ENCODE assay signal across 8 cellular contexts in genomic region chr14:23306412-23307145, GRCh38. TPM values are rescaled to one million over a fixed set of nuclear protein-coding genes. Genes with fewer than 3 reads are reported as not detected.
DNase-seq lines count a peak whose midpoint lies in the region; ATAC-seq and TF ChIP-seq lines count a peak whose summit lies in the region.

BCL2L2 (plus strand) TSS chr14:23306833; CDS start chr14:23307768, 935 bp downstream.

- H3K4me3 ChIP-seq in IMR-90 (ENCODE audit: insufficient read depth, low read depth, low read length), result peak within 1 kb of the TSS; percentile 87
- H3K4me3 ChIP-seq in OCI-LY3 (ENCODE audit: low read length), result peak within 1 kb of the TSS; percentile 96
- peak within 1 kb of the TSS; percentile 83 to 96 (median 94) for H3K4me3 ChIP-seq in skeletal muscle tissue (ENCODE audit: low read length in 3 of 3)

- peak; percentile 67 for ATAC-seq in IMR-90 (ENCODE audit: low read depth)
- ATAC-seq in central memory CD8-positive, alpha-beta T cell (replicated peaks; ENCODE audit: extremely low read depth, poor library complexity, severe bottlenecking), result no peak
- ATAC-seq in GM19324 (IDR thresholded peaks at IDR 0.05; ENCODE audit: low FRiP score, unreplicated experiment), result no peak

- peak within 1 kb of the TSS; percentile 91 for H2AK9ac ChIP-seq in IMR-90 (replicated peaks; ENCODE audit: low read depth, low read length, poor library complexity)

- H4K20me1 ChIP-seq in IMR-90 (ENCODE audit: insufficient read depth, low read length) (peaks cover 31% of the 10 kb centered on the region), OCI-LY3 (ENCODE audit: insufficient read depth, low read length) (no peaks in the 10 kb centered on the region)

- peak within 1 kb of the TSS; percentile 76 for H2AK5ac ChIP-seq in IMR-90 (ENCODE audit: low read depth, low read length)

- peak within 1 kb of the TSS; percentile 92 to 97 for H4K8ac ChIP-seq in IMR-90 (ENCODE audit: low read depth in 2 of 2, low read length in 2 of 2)

- H3K4me2 ChIP-seq in IMR-90 (ENCODE audit: low read depth, low read length), result peak within 1 kb of the TSS; percentile 87
- H3K4me2 ChIP-seq in OCI-LY3 (ENCODE audit: low read length), result peak within 1 kb of the TSS; percentile 94

- H3K79me1 ChIP-seq in IMR-90 (ENCODE audit: low read depth in 1 of 2, low read length in 2 of 2), result peaks cover 20 to 52% of the 10 kb centered on the region in 2 experiments

- H3K56ac ChIP-seq in IMR-90 (ENCODE audit: extremely low read depth, insufficient read depth, low read length), result peak within 1 kb of the TSS; percentile 81

- H3K4me1 ChIP-seq in IMR-90 (ENCODE audit: control insufficient read depth, insufficient read depth, low read length) (peaks cover 19% of the 10 kb centered on the region), OCI-LY3 (ENCODE audit: low read length) (peaks cover 16% of the 10 kb centered on the region), skeletal muscle tissue (ENCODE audit: control insufficient read depth in 3 of 3, insufficient read depth in 3 of 3, low read length in 3 of 3) (peaks cover 31 to 45% (median 33%) of the 10 kb centered on the region in 3 donors)

- H3K36me3 ChIP-seq in IMR-90 (ENCODE audit: control insufficient read depth, insufficient read depth, low read length) (peaks cover 32% of the 10 kb centered on the region), OCI-LY3 (replicated peaks; ENCODE audit: low read depth, low read length) (peaks cover 5% of the 10 kb centered on the region), skeletal muscle tissue (ENCODE audit: control insufficient read depth in 3 of 3, insufficient read depth in 3 of 3, low read length in 3 of 3) (peaks cover 21 to 34% (median 22%) of the 10 kb centered on the region in 3 donors)

- POLR2A ChIA-PET in IMR-90 (lab: Charles Lee; ENCODE audit: unreplicated experiment), result interaction anchor here (0.5 to 1.2 kb wide), 6 partner anchors 14 to 818 kb away, joined by 3 to 9 read pairs (median 3); partner anchors contain the start of genes HAUS4 and PABPN1

- H3K9me3 Mint-ChIP-seq in activated CD4-positive, alpha-beta T cell treated with anti-CD3 and anti-CD28 coated beads, Interleukin-2, amount 10 ng/mL, durations not matched to agents 24 days and 14 days, result no peaks in the 10 kb centered on the region
- H3K9me3 Mint-ChIP-seq in central memory CD8-positive, alpha-beta T cell, result no peaks in the 10 kb centered on the region

- peaks cover 19% of the 10 kb centered on the region for H3K4me1 Mint-ChIP-seq in activated CD4-positive, alpha-beta T cell treated with anti-CD3 and anti-CD28 coated beads, Interleukin-2, amount 10 ng/mL, durations not matched to agents 24 days and 14 days
- peaks cover 12% of the 10 kb centered on the region for H3K4me1 Mint-ChIP-seq in central memory CD8-positive, alpha-beta T cell

- no TSS peak for BruUV-seq in IMR-90 (replicated peaks; lab: Mats Ljungman, UMichigan)

- WGBS in IMR-90 (ENCODE audit: extremely low coverage in 2 of 2, insufficient read length in 1 of 2), 2 experiments, result 0% methylated on average over 9 of the region's 24 CpGs; no CpG with 5 or more reads in 1 of the 2 experiments

- H4K5ac ChIP-seq in IMR-90 (ENCODE audit: low read depth, low read length), result peak within 1 kb of the TSS; percentile 99

- H3K14ac ChIP-seq in IMR-90 (replicated peaks; ENCODE audit: low read depth, low read length), result peak within 1 kb of the TSS; percentile 90

- peak within 1 kb of the TSS; percentile 7 for H2BK120ac ChIP-seq in IMR-90 (ENCODE audit: low read depth, low read length)

- intact Hi-C loops in activated CD4-positive, alpha-beta T cell treated with anti-CD3 and anti-CD28 coated beads, Interleukin-2, amount 10 ng/mL, durations not matched to agents 24 days and 14 days (cut with micrococcal nuclease), result no loop called here
- intact Hi-C loops in IMR-90 (cut with micrococcal nuclease), result loop anchor here (10.0 kb wide), 1 partner anchor 752 kb away; no protein-coding TSS in a partner anchor

- no peaks in the 10 kb centered on the region for H3K9me3 ChIP-seq in IMR-90 (ENCODE audit: control insufficient read depth, insufficient read depth, low read length)
- no peaks in the 10 kb centered on the region for H3K9me3 ChIP-seq in OCI-LY3 (ENCODE audit: insufficient read depth, low read length)
- no peaks in the 10 kb centered on the region for H3K9me3 ChIP-seq in skeletal muscle tissue (ENCODE audit: control insufficient read depth in 3 of 3, low read length in 3 of 3)

- peaks cover 20% of the 10 kb centered on the region; the same call in 1 of the 2 replicates for H3K9me1 ChIP-seq in IMR-90 (ENCODE audit: insufficient read depth, low read length)

- dilution Hi-C loops in IMR-90 (cut with HindIII; ENCODE audit: low sequenced_read_pairs, unreplicated experiment), result no loop called here

- TF ChIP-seq RAD21 in IMR-90 (IDR thresholded peaks at IDR 0.05; ENCODE audit: low read length), result no peak

- peak within 1 kb of the TSS; percentile 92 for H3K9ac ChIP-seq in IMR-90 (ENCODE audit: low read depth, low read length)
- peak within 1 kb of the TSS; percentile 89 for H3K9ac ChIP-seq in OCI-LY3 (ENCODE audit: low read length)
- H3K9ac ChIP-seq in skeletal muscle tissue (ENCODE audit: low read depth in 1 of 3, low read length in 3 of 3), result peak within 1 kb of the TSS; percentile 90 to 98 (median 97)

- CTCF ChIA-PET in IMR-90 (lab: Yijun Ruan, JAX), result interaction anchor here (1.2 kb wide), 1 partner anchor 186 kb away, joined by 4 read pairs; no protein-coding TSS in a partner anchor

- peak within 1 kb of the TSS; percentile 95 for H3K27ac ChIP-seq in IMR-90 (ENCODE audit: insufficient read depth, low read length)
- H3K27ac ChIP-seq in OCI-LY3 (ENCODE audit: low read length), result no peak within 1 kb of the TSS
- peak within 1 kb of the TSS; percentile 88 for H3K27ac ChIP-seq in skeletal muscle tissue (ENCODE audit: low read depth, low read length)

- TF ChIP-seq POLR2A in IMR-90 (IDR thresholded peaks at IDR 0.05; ENCODE audit: low read depth, low read length), result peak; percentile 79

- H3K27me3 ChIP-seq in IMR-90 (ENCODE audit: control insufficient read depth, insufficient read depth, low read length) (no peaks in the 10 kb centered on the region), OCI-LY3 (ENCODE audit: low read depth, low read length) (no peaks in the 10 kb centered on the region), skeletal muscle tissue (ENCODE audit: control insufficient read depth in 3 of 3, insufficient read depth in 3 of 3, low read length in 3 of 3) (no peaks in the 10 kb centered on the region)

- H2AFZ ChIP-seq in IMR-90 (replicated peaks; ENCODE audit: low read length, poor library complexity) (peak within 1 kb of the TSS; percentile 94), OCI-LY3 (ENCODE audit: low read depth, low read length) (peak within 1 kb of the TSS; percentile 87)

- H2BK20ac ChIP-seq in IMR-90 (ENCODE audit: low read depth, low read length), result no peak within 1 kb of the TSS

- H3K18ac ChIP-seq in IMR-90 (ENCODE audit: low read depth, low read length), result peak within 1 kb of the TSS; percentile 50

- H3K23ac ChIP-seq in IMR-90 (ENCODE audit: low read depth, low read length), result peak within 1 kb of the TSS; percentile 61; the same call in 1 of the 2 replicates

- H3K36me3 Mint-ChIP-seq in activated CD4-positive, alpha-beta T cell treated with anti-CD3 and anti-CD28 coated beads, Interleukin-2, amount 10 ng/mL, durations not matched to agents 24 days and 14 days (ENCODE audit: low read depth), result no peaks in the 10 kb centered on the region
- H3K36me3 Mint-ChIP-seq in central memory CD8-positive, alpha-beta T cell (ENCODE audit: insufficient read depth), result peaks cover 7% of the 10 kb centered on the region

- in situ Hi-C loops in IMR-90 (cut with MboI; ENCODE audit: low sequenced_read_pairs), result loop anchor here (10.0 to 25.0 kb wide), 4 partner anchors 192 to 1131 kb away; partner anchors contain the start of genes CBLN3, CEBPE, EMC9 and FITM1

- peak; percentile 78 for DNase-seq in activated CD4-positive, alpha-beta T cell treated with anti-CD3 and anti-CD28 coated beads, Interleukin-2, amount 10 ng/mL, durations not matched to agents 24 days and 14 days
- no peak for DNase-seq in activated CD4-positive, alpha-beta T cell treated with anti-CD3 and anti-CD28 coated beads for 1 hour
- DNase-seq in IMR-90, result peak; percentile 84
- DNase-seq in central memory CD8-positive, alpha-beta T cell (ENCODE audit: low spot score in 2 of 2), result no peak
- DNase-seq in inferior parietal cortex (ENCODE audit: extremely low spot score), result peak; percentile 60

- H2BK15ac ChIP-seq in IMR-90 (ENCODE audit: low read depth, low read length), result peak within 1 kb of the TSS; percentile 26; the same call in 1 of the 3 replicates

- peak within 1 kb of the TSS; percentile 83 for H3K4ac ChIP-seq in IMR-90 (ENCODE audit: low read depth, low read length)

- peak within 1 kb of the TSS; percentile 70 for H3K27ac Mint-ChIP-seq in activated CD4-positive, alpha-beta T cell treated with anti-CD3 and anti-CD28 coated beads, Interleukin-2, amount 10 ng/mL, durations not matched to agents 24 days and 14 days
- H3K27ac Mint-ChIP-seq in central memory CD8-positive, alpha-beta T cell (ENCODE audit: low read depth), result peak within 1 kb of the TSS; percentile 76

- H3K79me2 ChIP-seq in OCI-LY3 (ENCODE audit: low read length), result peaks cover 10% of the 10 kb centered on the region

- H3K27me3 Mint-ChIP-seq in activated CD4-positive, alpha-beta T cell treated with anti-CD3 and anti-CD28 coated beads, Interleukin-2, amount 10 ng/mL, durations not matched to agents 24 days and 14 days, result peaks cover 8% of the 10 kb centered on the region
- peaks cover 39% of the 10 kb centered on the region for H3K27me3 Mint-ChIP-seq in central memory CD8-positive, alpha-beta T cell

- H2BK5ac ChIP-seq in IMR-90 (ENCODE audit: low read depth, low read length, poor library complexity, severe bottlenecking), result peak within 1 kb of the TSS; percentile 86

- peak within 1 kb of the TSS; percentile 81 for H4K91ac ChIP-seq in IMR-90 (ENCODE audit: insufficient read depth, low read depth, low read length)

- TF ChIP-seq CTCF in IMR-90 (conservative IDR thresholded peaks at IDR 0.05; ENCODE audit: low read depth, low read length), result no peak
- no peak for TF ChIP-seq CTCF in OCI-LY3 (IDR thresholded peaks at IDR 0.05; ENCODE audit: low read depth, low read length)

- peak within 1 kb of the TSS; percentile 79 for H3K4me3 Mint-ChIP-seq in activated CD4-positive, alpha-beta T cell treated with anti-CD3 and anti-CD28 coated beads, Interleukin-2, amount 10 ng/mL, durations not matched to agents 24 days and 14 days
- peak within 1 kb of the TSS; percentile 22 for H3K4me3 Mint-ChIP-seq in central memory CD8-positive, alpha-beta T cell

TF ChIP-seq in IMR-90, 13 proteins besides CTCF, POLR2A, EP300 and RAD21 (continues in another document):
- TF ChIP-seq CHD1 (IDR thresholded peaks at IDR 0.05; ENCODE audit: low read depth, low read length), result no peak

RNA-seq across cellular contexts. Expression of gene BCL2L2, which starts in this region (rescaled TPM):
- 5.6 and 5.7 TPM in 2 replicates for total RNA-seq in activated CD4-positive, alpha-beta T cell treated with anti-CD3 and anti-CD28 coated beads, Interleukin-2, amount 10 ng/mL, durations not matched to agents 24 days and 14 days
- total RNA-seq in IMR-90 (2012; rRNA removed) (14.5 and 16.9 TPM in 2 replicates), skeletal muscle tissue (11.0 TPM)
- 30.6 and 40.9 TPM in 2 replicates for polyA plus RNA-seq in IMR-90 (2012; rRNA removed)
- polyA plus RNA-seq in IMR-90 (2012; cell fraction: cytosol; rRNA removed), result 21.7 and 27.3 TPM in 2 replicates
- 62.4 and 84.0 TPM in 2 replicates for polyA plus RNA-seq in IMR-90 (2012; cell fraction: nucleus; rRNA removed; ENCODE audit: low replicate concordance)

Comparison
In these comparisons a context has a peak if more than half of its experiments do, and no peak if none do; other contexts are left out.
1. DNase-seq: peak in activated CD4-positive, alpha-beta T cell treated with anti-CD3 and anti-CD28 coated beads, Interleukin-2, amount 10 ng/mL, durations not matched to agents 24 days and 14 days (single experiment), IMR-90 (single experiment) and inferior parietal cortex (single experiment); none in activated CD4-positive, alpha-beta T cell treated with anti-CD3 and anti-CD28 coated beads for 1 hour (single experiment) and central memory CD8-positive, alpha-beta T cell (0 of 2).
2. Peak in every context shown above with its lines, with median percentiles within 50 percentile points of each other: H3K4me3 ChIP-seq and H3K9ac ChIP-seq.